In genomic region chr16:12976491-12976890, GRCh38 we compare ENCODE assay signal across 13 cellular contexts.
"Had no signal": no experiment of that assay in that cellular context is flagged by ENCODE, and none has a peak within 500 bp of the region (broad histone marks: within the 10 kb centered on the region; RNA-seq: fewer than 3 reads in every experiment).

No MANE protein-coding gene starts in this region.

- H3K27me3 ChIP-seq: hepatocyte, ovary, uterus had no signal

- ATAC-seq: left colon; left ventricle myocardium superior; naive thymus-derived CD4-positive, alpha-beta T cell; right cardiac atrium had no signal

- H3K27ac ChIP-seq: hepatocyte, ovary, uterus had no signal

- DNase-seq: kidney; left colon; left ventricle myocardium superior; mesendoderm; naive thymus-derived CD4-positive, alpha-beta T cell; ovary; right cardiac atrium; stimulated activated CD4-positive, alpha-beta T cell treated with anti-CD3 and anti-CD28 coated beads, Interleukin-2, amount 100 ng/mL, for 48 hours; stimulated activated naive CD4-positive, alpha-beta T cell treated with Interleukin-2 at 50 U/mL for 16 hours; uterus had no signal

- H3K4me1 ChIP-seq: uterus had no signal

- H3K4me3 ChIP-seq: hepatocyte, lung, ovary, smooth muscle cell, uterus had no signal

- H3K36me3 ChIP-seq: ovary, uterus had no signal

- H3K9me3 ChIP-seq: ovary, uterus had no signal
